Comparison of ENCODE assay signal across 8 cellular contexts in the genomic region with DNA sequence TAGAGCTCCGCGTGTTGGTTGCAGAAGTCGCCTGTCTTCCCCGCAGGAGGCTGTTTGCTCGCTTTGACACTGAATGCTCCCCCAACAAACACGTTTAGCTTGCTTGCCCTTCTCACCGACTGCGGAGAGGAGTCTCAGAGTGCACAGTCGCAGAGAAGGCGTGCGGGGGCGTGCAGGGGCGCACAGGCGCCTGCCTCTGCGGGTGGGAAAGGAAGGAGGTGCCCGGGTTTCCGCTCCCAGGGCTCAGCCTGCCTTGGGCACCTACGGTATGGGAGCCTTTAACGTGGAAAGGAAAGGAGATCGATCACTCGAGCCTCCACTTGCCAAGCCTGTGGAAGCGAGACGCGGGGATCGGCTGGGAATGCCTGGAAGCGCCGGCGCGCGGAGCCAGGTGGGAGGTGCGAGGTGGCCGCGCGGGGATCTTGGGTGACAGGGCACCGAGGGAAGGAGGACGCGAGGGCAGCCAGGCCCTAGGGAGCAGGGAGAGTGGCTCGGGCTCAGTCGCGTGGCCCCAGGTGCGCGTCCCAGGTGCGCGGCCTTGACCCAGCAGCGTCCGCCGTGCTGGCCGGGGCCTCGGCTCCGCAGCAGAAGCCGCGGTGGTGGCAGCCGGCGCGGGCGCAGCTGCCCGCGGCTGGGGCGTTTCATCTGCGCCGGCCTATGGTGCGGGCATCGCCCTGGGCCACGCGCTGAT. TPM values are rescaled to one million over a fixed set of nuclear protein-coding genes. Genes with fewer than 3 reads are reported as not detected.
DNase-seq lines count a peak whose midpoint lies in the region; ATAC-seq and TF ChIP-seq lines count a peak whose summit lies in the region.

TSS of gene FAN1 (plus strand) at position 419 of the 691 bp plus-strand sequence. CDS start 749 bp downstream, outside the sequence.

- H3K79me2 ChIP-seq in fibroblast of lung (ENCODE audit: control insufficient read depth, insufficient read depth, low read length), result no peaks in the 10 kb centered on the region

- H3K27ac Mint-ChIP-seq in CD4-positive, alpha-beta T cell, result peak within 1 kb of the TSS; percentile 74
- peak within 1 kb of the TSS; percentile 75 to 93 (median 88) for H3K27ac Mint-ChIP-seq in naive thymus-derived CD4-positive, alpha-beta T cell
- peak within 1 kb of the TSS; percentile 78 for H3K27ac Mint-ChIP-seq in stimulated activated memory B cell treated with anti-CD40 and anti-IgM and Interleukin-4, amounts not matched to agents 10 μg/mL and 1 μg/mL and 100 μg/mL, for 72 hours

- no peak for TF ChIP-seq CTCF in CD4-positive, alpha-beta T cell (IDR thresholded peaks at IDR 0.05)
- TF ChIP-seq CTCF in Peyer's patch (IDR thresholded peaks at IDR 0.05), result peak in 1 of 6 experiments; percentile 12
- TF ChIP-seq CTCF in fibroblast of lung (conservative IDR thresholded peaks at IDR 0.05 in 1 of 2, IDR thresholded peaks at IDR 0.05 in 1 of 2; ENCODE audit: low read depth in 1 of 2, low read length in 2 of 2), result no peak

- no peak within 1 kb of the TSS for H3K27ac ChIP-seq in CD4-positive, alpha-beta T cell (ENCODE audit: low read depth, low read length)
- H3K27ac ChIP-seq in Peyer's patch (peak within 1 kb of the TSS; percentile 33 to 81 (median 74)), fibroblast of lung (ENCODE audit: insufficient read depth, low read length) (peak within 1 kb of the TSS; percentile 48)
- peak within 1 kb of the TSS; percentile 47 for H3K27ac ChIP-seq in naive thymus-derived CD4-positive, alpha-beta T cell (ENCODE audit: low read depth, low read length)

- peak; percentile 41 to 66 for TF ChIP-seq POLR2A in Peyer's patch (IDR thresholded peaks at IDR 0.05)

- H3K4me3 Mint-ChIP-seq in CD4-positive, alpha-beta T cell, result peak within 1 kb of the TSS; percentile 98
- H3K4me3 Mint-ChIP-seq in naive thymus-derived CD4-positive, alpha-beta T cell, result peak within 1 kb of the TSS; percentile 93 to 100 (median 96)
- peak within 1 kb of the TSS; percentile 98 for H3K4me3 Mint-ChIP-seq in stimulated activated memory B cell treated with anti-CD40 and anti-IgM and Interleukin-4, amounts not matched to agents 10 μg/mL and 1 μg/mL and 100 μg/mL, for 72 hours

- peaks cover 44% of the 10 kb centered on the region for H3K4me1 Mint-ChIP-seq in CD4-positive, alpha-beta T cell (ENCODE audit: low read depth)
- H3K4me1 Mint-ChIP-seq in naive thymus-derived CD4-positive, alpha-beta T cell, result peaks cover 19 to 59% (median 37%) of the 10 kb centered on the region in 7 donors
- H3K4me1 Mint-ChIP-seq in stimulated activated memory B cell treated with anti-CD40 and anti-IgM and Interleukin-4, amounts not matched to agents 10 μg/mL and 1 μg/mL and 100 μg/mL, for 72 hours, result peaks cover 19% of the 10 kb centered on the region

- peak; percentile 58 to 79 (median 66) for DNase-seq in CD4-positive, alpha-beta T cell
- DNase-seq in Peyer's patch, result peak; percentile 77 to 94 (median 93)
- DNase-seq in activated T-helper 1 cell treated with anti-CD3 and anti-CD28 coated beads, Interleukin-2, amount 50 U/mL, for 16 hours (ENCODE audit: low read depth in 1 of 2, low spot score in 1 of 2), result peak; percentile 58 to 62
- peak; percentile 85 to 89 for DNase-seq in fibroblast of lung (ENCODE audit: low read depth in 2 of 2)
- DNase-seq in naive thymus-derived CD4-positive, alpha-beta T cell, result peak; percentile 52 to 81 (median 68)

- peak within 1 kb of the TSS; percentile 100 for H2AFZ ChIP-seq in fibroblast of lung (ENCODE audit: low read length)

- no peaks in the 10 kb centered on the region for H3K27me3 Mint-ChIP-seq in CD4-positive, alpha-beta T cell
- H3K27me3 Mint-ChIP-seq in naive thymus-derived CD4-positive, alpha-beta T cell, result no peaks in the 10 kb centered on the region
- H3K27me3 Mint-ChIP-seq in stimulated activated memory B cell treated with anti-CD40 and anti-IgM and Interleukin-4, amounts not matched to agents 10 μg/mL and 1 μg/mL and 100 μg/mL, for 72 hours, result no peaks in the 10 kb centered on the region

- POLR2A ChIA-PET in CD4-positive, alpha-beta T cell (lab: Charles Lee), result interaction anchor here (0.7 to 1.1 kb wide), 5 partner anchors 15 to 489 kb away, joined by 3 to 4 read pairs (median 3); no protein-coding TSS in a partner anchor
- POLR2A ChIA-PET in naive thymus-derived CD4-positive, alpha-beta T cell (lab: Charles Lee), result interaction anchor here (0.6 to 0.7 kb wide), 3 partner anchors 9 to 568 kb away, joined by 3 to 5 read pairs (median 4); no protein-coding TSS in a partner anchor

- H3K36me3 ChIP-seq in Peyer's patch, result no peaks in the 10 kb centered on the region
- H3K36me3 ChIP-seq in fibroblast of lung (ENCODE audit: control insufficient read depth, insufficient read depth, low read length), result no peaks in the 10 kb centered on the region
- no peaks in the 10 kb centered on the region for H3K36me3 ChIP-seq in naive thymus-derived CD4-positive, alpha-beta T cell (ENCODE audit: control insufficient read depth in 2 of 3, insufficient read depth in 3 of 3, low read length in 3 of 3)

- H3K4me1 ChIP-seq in Peyer's patch (peaks cover 0 to 5% (median 3%) of the 10 kb centered on the region in 4 donors), fibroblast of lung (ENCODE audit: control insufficient read depth, extremely low read depth, insufficient read depth, low read length) (no peaks in the 10 kb centered on the region)
- H3K4me1 ChIP-seq in naive thymus-derived CD4-positive, alpha-beta T cell (ENCODE audit: control insufficient read depth in 2 of 2, insufficient read depth in 2 of 2, low read length in 2 of 2), result no peaks in the 10 kb centered on the region

- H3K4me3 ChIP-seq in Peyer's patch (peak within 1 kb of the TSS; percentile 59 to 90 (median 78)), fibroblast of lung (replicated peaks in 1 of 4; ENCODE audit: control extremely low read depth in 1 of 4, insufficient read depth in 1 of 4, low read depth in 3 of 4, low read length in 4 of 4) (peak within 1 kb of the TSS; percentile 92 to 96 (median 92))
- peak within 1 kb of the TSS; percentile 96 for H3K4me3 ChIP-seq in naive thymus-derived CD4-positive, alpha-beta T cell (ENCODE audit: low read length)

- H3K36me3 Mint-ChIP-seq in CD4-positive, alpha-beta T cell (ENCODE audit: low read depth), result peaks cover 34% of the 10 kb centered on the region
- H3K36me3 Mint-ChIP-seq in naive thymus-derived CD4-positive, alpha-beta T cell, result peaks cover 5 to 28% (median 16%) of the 10 kb centered on the region in 5 donors
- H3K36me3 Mint-ChIP-seq in stimulated activated memory B cell treated with anti-CD40 and anti-IgM and Interleukin-4, amounts not matched to agents 10 μg/mL and 1 μg/mL and 100 μg/mL, for 72 hours, result peaks cover 26% of the 10 kb centered on the region

- CTCF ChIA-PET in CD4-positive, alpha-beta T cell (lab: Charles Lee), result interaction anchor here (0.7 to 1.2 kb wide), 3 partner anchors 8 to 45 kb away, joined by 3 read pairs; no protein-coding TSS in a partner anchor
- CTCF ChIA-PET in naive thymus-derived CD4-positive, alpha-beta T cell (lab: Charles Lee), result interaction anchor here (0.7 to 1.0 kb wide), 2 partner anchors 20 to 585 kb away, joined by 3 read pairs; no protein-coding TSS in a partner anchor

- peak within 1 kb of the TSS; percentile 97 for H3K4me2 ChIP-seq in fibroblast of lung (ENCODE audit: extremely low read depth, insufficient read depth, low read length)

- no peaks in the 10 kb centered on the region for H3K9me3 ChIP-seq in CD4-positive, alpha-beta T cell (ENCODE audit: control insufficient read depth, low read length)
- no peaks in the 10 kb centered on the region for H3K9me3 ChIP-seq in Peyer's patch
- H3K9me3 ChIP-seq in fibroblast of lung (ENCODE audit: control insufficient read depth, insufficient read depth, low read depth, low read length), result no peaks in the 10 kb centered on the region
- no peaks in the 10 kb centered on the region for H3K9me3 ChIP-seq in naive thymus-derived CD4-positive, alpha-beta T cell (ENCODE audit: control insufficient read depth in 2 of 3, low read length in 3 of 3)

- peak within 1 kb of the TSS; percentile 72 for H3K9ac ChIP-seq in fibroblast of lung (ENCODE audit: insufficient read depth, low read length)

- ATAC-seq in CD4-positive, alpha-beta T cell (ENCODE audit: poor library complexity), result peak; percentile 87
- ATAC-seq in GM19397 (IDR thresholded peaks at IDR 0.05; ENCODE audit: unreplicated experiment) (peak; percentile 90), HG03571 (IDR thresholded peaks at IDR 0.05; ENCODE audit: unreplicated experiment) (peak; percentile 86)
- ATAC-seq in naive thymus-derived CD4-positive, alpha-beta T cell, result peak; percentile 92
- ATAC-seq in stimulated activated memory B cell treated with anti-CD40 and anti-IgM and Interleukin-4, amounts not matched to agents 10 μg/mL and 1 μg/mL and 100 μg/mL, for 72 hours, result peak; percentile 94

- intact Hi-C loops in CD4-positive, alpha-beta T cell (cut with DNase I, micrococcal nuclease), result loop anchor here in 1 of 2 experiments (5.0 kb wide), 1 partner anchor 89 kb away; the partner anchor contains the start of gene MTMR10
- intact Hi-C loops in naive thymus-derived CD4-positive, alpha-beta T cell (cut with micrococcal nuclease), result loop anchor here (1.0 to 10.0 kb wide), 4 partner anchors 21 to 421 kb away; partner anchors contain the start of genes KLF13 (in 1 of the 2) and MTMR10 (in 1 of the 2)

- no peaks in the 10 kb centered on the region for H3K27me3 ChIP-seq in CD4-positive, alpha-beta T cell (ENCODE audit: control insufficient read depth, insufficient read depth, low read length)
- no peaks in the 10 kb centered on the region for H3K27me3 ChIP-seq in Peyer's patch
- no peaks in the 10 kb centered on the region for H3K27me3 ChIP-seq in fibroblast of lung (ENCODE audit: control insufficient read depth, insufficient read depth, low read length)
- no peaks in the 10 kb centered on the region for H3K27me3 ChIP-seq in naive thymus-derived CD4-positive, alpha-beta T cell (ENCODE audit: control insufficient read depth in 2 of 2, insufficient read depth in 2 of 2, low read length in 2 of 2)

- H4K20me1 ChIP-seq in fibroblast of lung (ENCODE audit: control insufficient read depth, extremely low read depth, insufficient read depth, low read length), result no peaks in the 10 kb centered on the region

- H3K9me3 Mint-ChIP-seq in CD4-positive, alpha-beta T cell, result no peaks in the 10 kb centered on the region
- H3K9me3 Mint-ChIP-seq in naive thymus-derived CD4-positive, alpha-beta T cell, result peaks cover 0 to 6% (median 0%) of the 10 kb centered on the region in 11 donors
- no peaks in the 10 kb centered on the region for H3K9me3 Mint-ChIP-seq in stimulated activated memory B cell treated with anti-CD40 and anti-IgM and Interleukin-4, amounts not matched to agents 10 μg/mL and 1 μg/mL and 100 μg/mL, for 72 hours

RNA-seq across cellular contexts. Expression of gene FAN1, which starts in this region (rescaled TPM):
- 10 to 100 TPM; 15.3 to 15.9 TPM for total RNA-seq in CD4-positive, alpha-beta T cell
- 10 to 100 TPM in 3 of 4 donors, 1 to 10 TPM in 1; 8.2 to 22.3 (median 18.2) TPM for total RNA-seq in Peyer's patch
- 20.5 and 25.1 TPM in 2 replicates for total RNA-seq in fibroblast of lung
- polyA plus RNA-seq in fibroblast of lung, result 7.1 and 8.9 TPM in 2 replicates
- polyA plus RNA-seq in fibroblast of lung (2012), result 6.3 and 8.6 TPM in 2 replicates
- polyA minus RNA-seq in fibroblast of lung (ENCODE audit: low replicate concordance), result 4.0 and 6.2 TPM in 2 replicates
- total RNA-seq in naive thymus-derived CD4-positive, alpha-beta T cell, result 10 to 100 TPM; 24.0 to 29.5 (median 28.2) TPM
- 10 to 100 TPM in 1 of 2 donors, 1 to 10 TPM in 1; 9.6 to 10.5 TPM for polyA plus RNA-seq in naive thymus-derived CD4-positive, alpha-beta T cell
